18 cellular contexts compared by ENCODE assay signal in genomic region chr6:35780719-35781118, GRCh38. TPM values are rescaled to one million over a fixed set of nuclear protein-coding genes. Genes with fewer than 3 reads are reported as not detected.
DNase-seq lines count a peak whose midpoint lies in the region; ATAC-seq and TF ChIP-seq lines count a peak whose summit lies in the region.
"Had no signal": no experiment of that assay in that cellular context is flagged by ENCODE, and none has a peak within 500 bp of the region (broad histone marks: within the 10 kb centered on the region; RNA-seq: fewer than 3 reads in every experiment).

A gene with protein sequence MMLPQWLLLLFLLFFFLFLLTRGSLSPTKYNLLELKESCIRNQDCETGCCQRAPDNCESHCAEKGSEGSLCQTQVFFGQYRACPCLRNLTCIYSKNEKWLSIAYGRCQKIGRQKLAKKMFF (plus strand): TSS chr6:35781019. CDS start chr6:35781111, 92 bp downstream.

- H3K4me1 ChIP-seq in RWPE2 (ENCODE audit: insufficient read depth, poor library complexity, severe bottlenecking), result peaks cover 3% of the 10 kb centered on the region
- no peaks in the 10 kb centered on the region for H3K4me1 ChIP-seq in osteoblast (ENCODE audit: insufficient read depth, low read length)
- no peaks in the 10 kb centered on the region for H3K4me1 ChIP-seq in PC-3 (ENCODE audit: insufficient read depth, low read length)
- H3K4me1 ChIP-seq: BE2C had no signal

- ATAC-seq in RWPE2 (ENCODE audit: low read depth) (no peak), PC-3 (no peak)
- ATAC-seq: HCT116 had no signal

- no peaks in the 10 kb centered on the region for H3K9me3 Mint-ChIP-seq in activated CD4-positive, alpha-beta memory T cell treated with anti-CD3 and anti-CD28 coated beads for 36 hours
- H3K9me3 Mint-ChIP-seq: CD4-positive, alpha-beta T cell; HFFc6 had no signal

- peaks cover 5% of the 10 kb centered on the region for H3K4me1 Mint-ChIP-seq in activated CD4-positive, alpha-beta memory T cell treated with anti-CD3 and anti-CD28 coated beads for 36 hours (ENCODE audit: low read depth)

- H2AFZ ChIP-seq in osteoblast (ENCODE audit: low read length), result no peak within 1 kb of the TSS
- H2AFZ ChIP-seq in PC-3 (ENCODE audit: low read length), result no peak within 1 kb of the TSS
- H2AFZ ChIP-seq: GM23248 had no signal

- H4K20me1 ChIP-seq in osteoblast (ENCODE audit: insufficient read depth, low read length), result no peaks in the 10 kb centered on the region
- H4K20me1 ChIP-seq in PC-3 (ENCODE audit: low read length), result no peaks in the 10 kb centered on the region

- no peaks in the 10 kb centered on the region for H3K9me2 ChIP-seq in PC-3 (replicated peaks; ENCODE audit: low read length)

- H3K79me2 ChIP-seq in osteoblast (ENCODE audit: insufficient read depth, low read length) (no peaks in the 10 kb centered on the region), PC-3 (ENCODE audit: low read length) (no peaks in the 10 kb centered on the region)

- no TSS peak for BruUV-seq in PC-3 (replicated peaks; lab: Mats Ljungman, UMichigan)

- H3K4me3 Mint-ChIP-seq in activated CD4-positive, alpha-beta memory T cell treated with anti-CD3 and anti-CD28 coated beads for 36 hours, result no peak within 1 kb of the TSS
- H3K4me3 Mint-ChIP-seq: CD4-positive, alpha-beta T cell; HFFc6 had no signal

- no peak within 1 kb of the TSS for H3K27ac Mint-ChIP-seq in activated CD4-positive, alpha-beta memory T cell treated with anti-CD3 and anti-CD28 coated beads for 36 hours
- H3K27ac Mint-ChIP-seq: CD4-positive, alpha-beta T cell; HFFc6 had no signal

- H3K36me3 Mint-ChIP-seq in activated CD4-positive, alpha-beta memory T cell treated with anti-CD3 and anti-CD28 coated beads for 36 hours, result no peaks in the 10 kb centered on the region

- H3K27me3 ChIP-seq in H7 (ENCODE audit: control insufficient read depth, insufficient read depth, low read length), result peaks cover 5% of the 10 kb centered on the region
- H3K27me3 ChIP-seq in RWPE2 (ENCODE audit: insufficient read depth, poor library complexity, severe bottlenecking), result no peaks in the 10 kb centered on the region
- H3K27me3 ChIP-seq in osteoblast (ENCODE audit: insufficient read depth, low read length), result peaks cover 24% of the 10 kb centered on the region
- H3K27me3 ChIP-seq in PC-3 (ENCODE audit: low read length), result no peaks in the 10 kb centered on the region
- H3K27me3 ChIP-seq: BE2C had no signal

- H3K4me3 ChIP-seq in H7 (ENCODE audit: insufficient read depth, low read depth, low read length), result no peak within 1 kb of the TSS
- no peak within 1 kb of the TSS for H3K4me3 ChIP-seq in RWPE2 (ENCODE audit: severe bottlenecking)
- H3K4me3 ChIP-seq in osteoblast (ENCODE audit: insufficient read depth, low read length), result no peak within 1 kb of the TSS
- H3K4me3 ChIP-seq in PC-3 (ENCODE audit: low read length), result no peak within 1 kb of the TSS
- H3K4me3 ChIP-seq: GM23248 had no signal

- H3F3A ChIP-seq in PC-3 (ENCODE audit: low read length, unreplicated experiment), result no peaks in the 10 kb centered on the region

- peak; percentile 5 for DNase-seq in GM10266 (ENCODE audit: extremely low spot score)
- peak; percentile 17 for DNase-seq in H7
- no peak for DNase-seq in RWPE2 (ENCODE audit: low spot score)
- peak; percentile 45 for DNase-seq in osteoblast (ENCODE audit: insufficient read length, low spot score, missing footprints)
- no peak for DNase-seq in activated CD4-positive, alpha-beta memory T cell treated with anti-CD3 and anti-CD28 coated beads for 36 hours
- no peak for DNase-seq in stimulated activated CD4-positive, alpha-beta T cell treated with anti-CD3 and anti-CD28 coated beads, Interleukin-12 subunit alpha, Interleukin-12 subunit beta, amount 100 ng/mL, for 4 hours
- DNase-seq in effector CD4-positive, alpha-beta T cell, result no peak
- DNase-seq in PC-3, result no peak
- DNase-seq: ACHN; BE2C; C1 segment of cervical spinal cord; CD4-positive, alpha-beta T cell; GM23248; HFFc6 had no signal

- no peak within 1 kb of the TSS for H3K9ac ChIP-seq in PC-3 (ENCODE audit: low read length)
- H3K9ac ChIP-seq: GM23248 had no signal

- no peak for TF ChIP-seq CTCF in GM10266 (IDR thresholded peaks at IDR 0.05; ENCODE audit: control insufficient read depth, insufficient read depth, low read depth, missing control alignments)
- TF ChIP-seq CTCF in RWPE2 (IDR thresholded peaks at IDR 0.05; ENCODE audit: poor library complexity, severe bottlenecking), result no peak
- no peak for TF ChIP-seq CTCF in osteoblast (IDR thresholded peaks at IDR 0.05; ENCODE audit: extremely low read depth, low read depth, low read length)
- no peak for TF ChIP-seq CTCF in PC-3 (conservative IDR thresholded peaks at IDR 0.05; ENCODE audit: low read depth, low read length)

- CTCF ChIA-PET in activated CD4-positive, alpha-beta memory T cell treated with anti-CD3 and anti-CD28 coated beads for 36 hours (lab: Charles Lee), result no interaction called here
- CTCF ChIA-PET in PC-3 (lab: Charles Lee), result no interaction called here

- H3K4me2 ChIP-seq in osteoblast (ENCODE audit: insufficient read depth, low read length) (no peak within 1 kb of the TSS), PC-3 (ENCODE audit: low read length) (no peak within 1 kb of the TSS)

- H3K9me3 ChIP-seq in RWPE2 (ENCODE audit: severe bottlenecking), result no peaks in the 10 kb centered on the region
- no peaks in the 10 kb centered on the region for H3K9me3 ChIP-seq in osteoblast (ENCODE audit: low read depth, low read length)
- no peaks in the 10 kb centered on the region for H3K9me3 ChIP-seq in PC-3 (ENCODE audit: low read length)
- H3K9me3 ChIP-seq: BE2C had no signal

- H3K27ac ChIP-seq in RWPE2 (ENCODE audit: poor library complexity, severe bottlenecking) (peak within 1 kb of the TSS; percentile 39), osteoblast (ENCODE audit: low read depth, low read length) (no peak within 1 kb of the TSS), PC-3 (ENCODE audit: low read length) (no peak within 1 kb of the TSS)
- H3K27ac ChIP-seq: GM23248, HL-60 had no signal

- POLR2A ChIA-PET in activated CD4-positive, alpha-beta memory T cell treated with anti-CD3 and anti-CD28 coated beads for 36 hours (lab: Charles Lee), result no interaction called here
- POLR2A ChIA-PET in PC-3 (lab: Charles Lee; ENCODE audit: unreplicated experiment), result no interaction called here

- intact Hi-C loops in activated CD4-positive, alpha-beta memory T cell treated with anti-CD3 and anti-CD28 coated beads for 36 hours (cut with micrococcal nuclease), result no loop called here
- intact Hi-C loops in PC-3 (cut with micrococcal nuclease), result no loop called here

- H3K36me3 ChIP-seq in H7 (replicated peaks; ENCODE audit: control insufficient read depth, insufficient read depth, low read length) (no peaks in the 10 kb centered on the region), RWPE2 (ENCODE audit: low read depth) (no peaks in the 10 kb centered on the region), osteoblast (ENCODE audit: insufficient read depth, low read length) (no peaks in the 10 kb centered on the region), PC-3 (ENCODE audit: low read depth, low read length) (no peaks in the 10 kb centered on the region)
- H3K36me3 ChIP-seq: BE2C had no signal

- peaks cover 23% of the 10 kb centered on the region for H3K27me3 Mint-ChIP-seq in activated CD4-positive, alpha-beta memory T cell treated with anti-CD3 and anti-CD28 coated beads for 36 hours

RNA-seq across cellular contexts. Expression of the gene that starts here (rescaled TPM):
- not detected in 2 replicates for total RNA-seq in H7 (2014; rRNA removed; shearing (Covaris generic))
- total RNA-seq in osteoblast, result not detected in 2 replicates
- total RNA-seq in activated CD4-positive, alpha-beta memory T cell treated with anti-CD3 and anti-CD28 coated beads for 36 hours, result not detected
- total RNA-seq in PC-3 (2014; rRNA removed), result not detected in 2 replicates
- total RNA-seq: CD4-positive, alpha-beta T cell; GM23248; H4; HFFc6; HT1080 had no signal

Comparison
In these comparisons a context has a peak if more than half of its experiments do, and no peak if none do; other contexts are left out.
1. Peak in DNase-seq in H7; RNA of the gene not detected or under 1 TPM.
2. Peak in DNase-seq in osteoblast; RNA of the gene not detected or under 1 TPM.